In the genomic region with DNA sequence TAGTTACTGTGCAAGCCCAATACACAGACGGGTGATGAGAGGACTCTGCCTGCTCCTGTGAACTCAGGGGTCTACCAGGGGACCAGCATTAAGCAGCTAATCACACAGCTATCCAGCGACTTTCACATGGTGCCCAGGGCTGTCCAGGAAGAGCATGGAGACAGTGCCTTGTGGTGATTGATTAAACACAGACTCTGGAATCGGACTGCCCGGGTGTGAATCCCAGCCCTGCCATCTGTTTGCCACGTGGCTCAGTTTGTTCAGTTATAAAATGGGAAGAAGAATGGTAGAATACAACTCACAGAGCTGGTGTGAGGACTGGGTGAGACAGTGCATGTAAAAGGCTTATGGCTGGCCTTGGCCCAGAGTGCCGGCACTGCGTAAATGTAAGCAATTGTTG, we compare ENCODE assay signal across 1 cellular context.
TF ChIP-seq lines count a peak whose summit lies in the region.

No MANE protein-coding gene starts in this region.

TF ChIP-seq in endothelial cell of umbilical vein, 7 proteins besides CTCF, POLR2A, EP300 and RAD21 (continued from another document):
- no peak for TF ChIP-seq POLR2AphosphoS5 (IDR thresholded peaks at IDR 0.05; ENCODE audit: insufficient read depth, low read depth, low read length)
